11 cellular contexts compared by ENCODE assay signal in genomic region chr18:62339106-62339988, GRCh38. TPM values are rescaled to one million over a fixed set of nuclear protein-coding genes. Genes with fewer than 3 reads are reported as not detected.
DNase-seq lines count a peak whose midpoint lies in the region; ATAC-seq and TF ChIP-seq lines count a peak whose summit lies in the region.
"Had no signal": no experiment of that assay in that cellular context is flagged by ENCODE, and none has a peak within 500 bp of the region (broad histone marks: within the 10 kb centered on the region; RNA-seq: fewer than 3 reads in every experiment).

No MANE protein-coding gene starts in this region.

- CTCF ChIA-PET in MCF 10A (lab: Yijun Ruan, JAX) = interaction anchor here (0.6 to 1.0 kb wide), 2 partner anchors 173 to 240 kb away, joined by 4 to 6 read pairs; no protein-coding TSS in a partner anchor
- CTCF ChIA-PET in Panc1 (lab: Charles Lee) = no interaction called here

- H3K9ac ChIP-seq in endodermal cell (ENCODE audit: extremely low read depth, low read length, poor library complexity, severe bottlenecking) = no peak overlapping the region

- H3K27ac ChIP-seq in breast epithelium = no peak overlapping the region
- peak overlapping the region; percentile 77 for H3K27ac ChIP-seq in Panc1 (ENCODE audit: low read length)
- no peak overlapping the region for H3K27ac ChIP-seq in endodermal cell (ENCODE audit: low read depth, low read length)
- H3K27ac ChIP-seq: SK-N-MC had no signal

- ATAC-seq in Panc1 (peak; percentile 76), GM21367 (IDR thresholded peaks at IDR 0.05; ENCODE audit: unreplicated experiment) (no peak), GM19455 (IDR thresholded peaks at IDR 0.05; ENCODE audit: unreplicated experiment) (no peak)

- DNase-seq in MCF 10A (ENCODE audit: unreplicated experiment) (peak; percentile 76), breast epithelium (ENCODE audit: low spot score in 2 of 2) (no peak), Panc1 (ENCODE audit: low read depth, low spot score) (no peak), endodermal cell (peak; percentile 66), 8988T (no peak)
- DNase-seq in stimulated activated CD8-positive, alpha-beta memory T cell treated with anti-CD3 and anti-CD28 coated beads, Interleukin-4, amount 100 ng/mL, for 48 hours = peak; percentile 36
- DNase-seq: anterior cingulate cortex; CD8-positive, alpha-beta memory T cell had no signal

- no peak for TF ChIP-seq POLR2A in breast epithelium (IDR thresholded peaks at IDR 0.05)

- peak overlapping the region; percentile 31 for H3K4me3 Mint-ChIP-seq in MCF 10A (ENCODE audit: unreplicated experiment)
- peak overlapping the region; percentile 34 for H3K4me3 Mint-ChIP-seq in endodermal cell

- H3K9me3 ChIP-seq in breast epithelium (no peaks in the 10 kb centered on the region), Panc1 (ENCODE audit: control insufficient read depth, insufficient read depth, low read depth, low read length) (no peaks in the 10 kb centered on the region), endodermal cell (ENCODE audit: control insufficient read depth, low read length) (no peaks in the 10 kb centered on the region)

- H3K4me1 Mint-ChIP-seq in MCF 10A (ENCODE audit: insufficient read depth, unreplicated experiment) = peaks cover 13% of the 10 kb centered on the region
- peaks cover 26% of the 10 kb centered on the region for H3K4me1 Mint-ChIP-seq in endodermal cell

- no peaks in the 10 kb centered on the region for H3K27me3 Mint-ChIP-seq in MCF 10A (ENCODE audit: insufficient read depth, unreplicated experiment)
- H3K27me3 Mint-ChIP-seq in endodermal cell (ENCODE audit: insufficient read depth) = no peaks in the 10 kb centered on the region

- TF ChIP-seq CTCF in MCF 10A (IDR thresholded peaks at IDR 0.05; ENCODE audit: unreplicated experiment) = no peak
- TF ChIP-seq CTCF in breast epithelium (IDR thresholded peaks at IDR 0.05) = no peak
- no peak for TF ChIP-seq CTCF in Panc1 (IDR thresholded peaks at IDR 0.05)
- TF ChIP-seq CTCF in endodermal cell (conservative IDR thresholded peaks at IDR 0.05) = no peak

- POLR2A ChIA-PET in MCF 10A (lab: Yijun Ruan, JAX) (interaction anchor here (0.6 kb wide), 1 partner anchor 25 kb away, joined by 5 read pairs; no protein-coding TSS in a partner anchor), Panc1 (lab: Charles Lee) (no interaction called here)

- H3K4me1 ChIP-seq in breast epithelium (no peaks in the 10 kb centered on the region), Panc1 (ENCODE audit: control insufficient read depth, insufficient read depth, low read length) (peaks cover 63% of the 10 kb centered on the region), endodermal cell (ENCODE audit: control insufficient read depth, insufficient read depth, low read length) (peaks cover 11% of the 10 kb centered on the region)

- no TSS peak for BruUV-seq in MCF 10A (replicated peaks; lab: Mats Ljungman, UMichigan)
- BruUV-seq in Panc1 (replicated peaks; lab: Mats Ljungman, UMichigan) = no TSS peak

- in situ Hi-C loops in Panc1 (cut with HindIII; ENCODE audit: low pct_unique_long_range_greater_than_20kb, low sequenced_read_pairs) = no loop called here

- H3K4me3 ChIP-seq in breast epithelium = no peak overlapping the region
- peak overlapping the region; percentile 3 to 42; a peak in 3 of 4 replicates for H3K4me3 ChIP-seq in Panc1 (ENCODE audit: low read depth in 2 of 2, low read length in 2 of 2)
- H3K4me3 ChIP-seq in endodermal cell (ENCODE audit: low read length) = no peak overlapping the region
- H3K4me3 ChIP-seq: SK-N-MC had no signal

- no peaks in the 10 kb centered on the region for H3K27me3 ChIP-seq in breast epithelium
- no peaks in the 10 kb centered on the region for H3K27me3 ChIP-seq in Panc1 (ENCODE audit: control insufficient read depth, insufficient read depth, low read length)
- no peaks in the 10 kb centered on the region for H3K27me3 ChIP-seq in endodermal cell (ENCODE audit: control insufficient read depth, insufficient read depth, low read length, poor library complexity, severe bottlenecking)

- peak overlapping the region; percentile 23 for H3K27ac Mint-ChIP-seq in MCF 10A (ENCODE audit: low read depth, unreplicated experiment)
- H3K27ac Mint-ChIP-seq in endodermal cell = no peak overlapping the region

- H3K9me3 Mint-ChIP-seq in MCF 10A (ENCODE audit: unreplicated experiment) = no peaks in the 10 kb centered on the region
- no peaks in the 10 kb centered on the region for H3K9me3 Mint-ChIP-seq in endodermal cell
- H3K9me3 Mint-ChIP-seq: CD8-positive, alpha-beta memory T cell had no signal

- peaks cover 4% of the 10 kb centered on the region for H3K36me3 Mint-ChIP-seq in MCF 10A (ENCODE audit: insufficient read depth, unreplicated experiment)
- no peaks in the 10 kb centered on the region for H3K36me3 Mint-ChIP-seq in endodermal cell (ENCODE audit: low read depth)

- no peaks in the 10 kb centered on the region for H3K36me3 ChIP-seq in breast epithelium
- H3K36me3 ChIP-seq in Panc1 (ENCODE audit: control insufficient read depth, insufficient read depth, low read length) = no peaks in the 10 kb centered on the region
- no peaks in the 10 kb centered on the region for H3K36me3 ChIP-seq in endodermal cell (ENCODE audit: control insufficient read depth, insufficient read depth, low read length)

- WGBS in endodermal cell (ENCODE audit: insufficient coverage in 1 of 2, insufficient read length in 1 of 2), 2 experiments = 58 to 68% methylated on average over 11 to 15 of the region's 15 CpGs

- intact Hi-C loops in MCF 10A (cut with micrococcal nuclease) = no loop called here
- intact Hi-C loops in breast epithelium (cut with DNase I; ENCODE audit: low total_unique reads) = no loop called here
- intact Hi-C loops in Panc1 (cut with micrococcal nuclease; ENCODE audit: unreplicated experiment) = loop anchor here (10.0 kb wide), 1 partner anchor 185 kb away; the partner anchor contains the start of gene ZCCHC2

RNA-seq across cellular contexts. Expression of gene TNFRSF11A, which starts 14.2 kb away (rescaled TPM):
- total RNA-seq in MCF 10A (2022) (2.3 and 3.0 TPM in 2 replicates), breast epithelium (1 to 10 TPM; 4.2 to 6.4 (median 4.6) TPM), Panc1 (2021; ENCODE audit: unreplicated experiment) (14.1 TPM), endodermal cell (10 to 100 TPM; 13.7 to 35.6 TPM)
- polyA plus RNA-seq in Panc1 (2012; ENCODE audit: insufficient read length) = 10.3 TPM
- polyA plus RNA-seq in endodermal cell (2013, experiment 1 of 2) = 1.5 TPM
- 1.7 TPM for polyA plus RNA-seq in endodermal cell (2013, experiment 2 of 2)

Comparison
In these comparisons a context has a peak if more than half of its experiments do, and no peak if none do; other contexts are left out.
1. DNase-seq: peak in MCF 10A (single experiment), endodermal cell (single experiment) and stimulated activated CD8-positive, alpha-beta memory T cell treated with anti-CD3 and anti-CD28 coated beads, Interleukin-4, amount 100 ng/mL, for 48 hours (single experiment); none in breast epithelium (0 of 2), Panc1 (single experiment) and 8988T (single experiment).
2. H3K4me3 ChIP-seq: peak in Panc1 (2 of 2); none in breast epithelium (0 of 3) and endodermal cell (single experiment).